Comparison of ENCODE assay signal across 11 cellular contexts in the genomic region with DNA sequence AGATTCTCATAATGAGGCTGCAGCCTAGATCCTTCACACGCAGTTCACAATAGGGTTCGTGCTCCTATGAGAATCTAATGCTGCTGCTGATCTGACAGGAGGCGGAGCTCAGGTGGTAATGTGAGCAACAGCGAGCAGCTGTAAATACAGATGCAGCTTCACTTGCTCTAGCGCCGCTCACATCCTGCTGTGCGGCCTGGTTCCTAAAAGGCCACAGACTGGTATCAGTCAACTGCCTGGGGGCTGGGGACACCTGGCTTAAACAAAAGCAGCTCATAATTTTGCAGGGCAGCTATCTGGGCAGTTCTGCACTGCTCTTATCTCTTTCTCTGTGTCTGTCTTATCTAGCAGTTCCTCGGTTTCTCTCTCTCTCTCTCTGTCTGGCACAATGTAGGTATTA. TPM values are rescaled to one million over a fixed set of nuclear protein-coding genes. Genes with fewer than 3 reads are reported as not detected.
A peak's percentile ranks its signal among the peaks of the same experiment; 100 is the strongest.
DNase-seq lines count a peak whose midpoint lies in the region; ATAC-seq and TF ChIP-seq lines count a peak whose summit lies in the region.
"Had no signal": no experiment of that assay in that cellular context is flagged by ENCODE, and none has a peak within 500 bp of the region (broad histone marks: within the 10 kb centered on the region; RNA-seq: fewer than 3 reads in every experiment).

No MANE protein-coding gene starts in this region.

- POLR2A ChIA-PET in activated CD8-positive, alpha-beta T cell treated with anti-CD3 and anti-CD28 coated beads, Interleukin-2, amount 10 ng/mL, durations not matched to agents 7 days and 5 days (lab: Charles Lee), result interaction anchor here (1.1 kb wide), 2 partner anchors 24 to 33 kb away, joined by 4 to 5 read pairs; no protein-coding TSS in a partner anchor

- H3K4me3 Mint-ChIP-seq in activated CD8-positive, alpha-beta T cell treated with anti-CD3 and anti-CD28 coated beads, Interleukin-2, amount 10 ng/mL, durations not matched to agents 7 days and 5 days, result no peak overlapping the region

- H3K36me3 Mint-ChIP-seq in activated CD8-positive, alpha-beta T cell treated with anti-CD3 and anti-CD28 coated beads, Interleukin-2, amount 10 ng/mL, durations not matched to agents 7 days and 5 days (ENCODE audit: low read depth), result peaks cover 21% of the 10 kb centered on the region

- H3K36me3 ChIP-seq in spleen, result no peaks in the 10 kb centered on the region

- CTCF ChIA-PET in activated CD8-positive, alpha-beta T cell treated with anti-CD3 and anti-CD28 coated beads, Interleukin-2, amount 10 ng/mL, durations not matched to agents 7 days and 5 days (lab: Charles Lee), result interaction anchor here (0.8 to 2.0 kb wide), 7 partner anchors 9 to 122 kb away, joined by 3 to 10 read pairs (median 3); no protein-coding TSS in a partner anchor

- peak overlapping the region; percentile 63 for H3K27ac Mint-ChIP-seq in activated CD8-positive, alpha-beta T cell treated with anti-CD3 and anti-CD28 coated beads, Interleukin-2, amount 10 ng/mL, durations not matched to agents 7 days and 5 days

- no peak for TF ChIP-seq CTCF in spleen (IDR thresholded peaks at IDR 0.05 in 8 of 11, conservative IDR thresholded peaks at IDR 0.05 in 3 of 11)

- no peaks in the 10 kb centered on the region for H3K27me3 Mint-ChIP-seq in activated CD8-positive, alpha-beta T cell treated with anti-CD3 and anti-CD28 coated beads, Interleukin-2, amount 10 ng/mL, durations not matched to agents 7 days and 5 days (ENCODE audit: low read depth)

- H3K27ac ChIP-seq in spleen, result peak overlapping the region in 1 of 8 donors; percentile 11

- 72 to 95% (median 87%) methylated on average over 8 of the region's 8 CpGs for WGBS in spleen, 5 donors

- peaks cover 0 to 18% (median 13%) of the 10 kb centered on the region in 8 donors for H3K9me3 ChIP-seq in spleen

- TF ChIP-seq POLR2A in spleen (IDR thresholded peaks at IDR 0.05), result no peak

- peak; percentile 97 for ATAC-seq in GM19395 (IDR thresholded peaks at IDR 0.05; ENCODE audit: unreplicated experiment)
- peak; percentile 84 for ATAC-seq in HG03457 (IDR thresholded peaks at IDR 0.05; ENCODE audit: unreplicated experiment)
- peak; percentile 91 for ATAC-seq in activated CD8-positive, alpha-beta T cell treated with anti-CD3 and anti-CD28 coated beads, Interleukin-2, amount 10 ng/mL, durations not matched to agents 7 days and 5 days

- H3K4me1 ChIP-seq in spleen, result no peaks in the 10 kb centered on the region

- no peaks in the 10 kb centered on the region for H3K27me3 ChIP-seq in spleen (replicated peaks in 1 of 7)

- intact Hi-C loops in spleen (cut with DNase I; ENCODE audit: low total_unique reads), result no loop called here
- intact Hi-C loops in posterior cingulate gyrus (cut with DNase I), result no loop called here

- H3K4me1 Mint-ChIP-seq in activated CD8-positive, alpha-beta T cell treated with anti-CD3 and anti-CD28 coated beads, Interleukin-2, amount 10 ng/mL, durations not matched to agents 7 days and 5 days (ENCODE audit: low read depth), result peaks cover 26% of the 10 kb centered on the region

- DNase-seq in COLO668 (lab: John Stamatoyannopoulos, UW; ENCODE audit: unreplicated experiment), result peak; percentile 82
- peak; percentile 74 for DNase-seq in activated CD8-positive, alpha-beta T cell treated with anti-CD3 and anti-CD28 coated beads, Interleukin-2, amount 10 ng/mL, durations not matched to agents 7 days and 5 days
- DNase-seq in midbrain (lab: John Stamatoyannopoulos, UW), result no peak
- DNase-seq in spleen, result no peak
- no peak for DNase-seq in NOMO-1 (lab: John Stamatoyannopoulos, UW; ENCODE audit: unreplicated experiment in 2 of 2)
- DNase-seq in posterior cingulate gyrus, result no peak
- DNase-seq: DMS153, mesenchymal stem cell, NCI-H1092 had no signal

- H3K9me3 Mint-ChIP-seq in activated CD8-positive, alpha-beta T cell treated with anti-CD3 and anti-CD28 coated beads, Interleukin-2, amount 10 ng/mL, durations not matched to agents 7 days and 5 days (ENCODE audit: insufficient read depth), result no peaks in the 10 kb centered on the region

- no peak overlapping the region for H3K4me3 ChIP-seq in spleen

RNA-seq across cellular contexts. Expression of gene CD226, which starts 20.4 kb away (rescaled TPM):
- 10 to 100 TPM; 47.6 to 52.2 TPM for total RNA-seq in activated CD8-positive, alpha-beta T cell treated with anti-CD3 and anti-CD28 coated beads, Interleukin-2, amount 10 ng/mL, durations not matched to agents 7 days and 5 days
- total RNA-seq in spleen, result 10 to 100 TPM; 23.4 to 51.4 (median 40.0) TPM
- polyA plus RNA-seq in spleen, result 1 to 10 TPM in 2 of 3 donors, under 1 TPM in 1; 0.91 to 1.8 (median 1.4) TPM

Comparison
In these comparisons a context has a peak if more than half of its experiments do, and no peak if none do; other contexts are left out.
1. DNase-seq: peak in COLO668 (single experiment) and activated CD8-positive, alpha-beta T cell treated with anti-CD3 and anti-CD28 coated beads, Interleukin-2, amount 10 ng/mL, durations not matched to agents 7 days and 5 days (single experiment); none in midbrain (single experiment), spleen (single experiment), NOMO-1 (0 of 2) and posterior cingulate gyrus (0 of 10).
2. Peak in every context shown above with its lines, with median percentiles within 50 percentile points of each other: ATAC-seq.